Comparison of ENCODE assay signal across 8 cellular contexts in genomic region chr11:72793452-72794367, GRCh38. TPM values are rescaled to one million over a fixed set of nuclear protein-coding genes. Genes with fewer than 3 reads are reported as not detected.
DNase-seq lines count a peak whose midpoint lies in the region; ATAC-seq and TF ChIP-seq lines count a peak whose summit lies in the region.

TSS of gene STARD10 (minus strand) at chr11:72794047. CDS start at chr11:72781181, 12,866 bp downstream.

- POLR2A ChIA-PET in RWPE1 (lab: Yijun Ruan, JAX; ENCODE audit: low non-redundant PET): interaction anchor here (1.3 kb wide), 1 partner anchor 11 kb away, joined by 4 read pairs; no protein-coding TSS in a partner anchor
- POLR2A ChIA-PET in naive thymus-derived CD8-positive, alpha-beta T cell (lab: Charles Lee): interaction anchor here (0.5 to 4.0 kb wide), 12 partner anchors 9 to 596 kb away, joined by 3 to 41 read pairs (median 6); partner anchors contain the start of genes ARAP1, ATG16L2 and FCHSD2

- intact Hi-C loops in activated T-helper 2 cell treated with anti-CD3 and anti-CD28 coated beads, Interferon-gamma antibody, Interleukin-2, Interleukin-4, amounts not matched to agents 10 μg/mL and 5 μg/mL and 100 μg/mL, durations not matched to agents 14 hours and 24 hours and 36 hours (cut with micrococcal nuclease): loop anchor here (1.0 kb wide), 2 partner anchors 20 to 71 kb away; no protein-coding TSS in a partner anchor

- ATAC-seq in naive thymus-derived CD8-positive, alpha-beta T cell: peak; percentile 91

- H3K4me3 ChIP-seq in LNCaP clone FGC (ENCODE audit: low read depth, low read length) (peak within 1 kb of the TSS; percentile 71), fibroblast of mammary gland (ENCODE audit: control insufficient read depth, low read depth, low read length) (peak within 1 kb of the TSS; percentile 76)

- peaks cover 21% of the 10 kb centered on the region for H3K4me1 Mint-ChIP-seq in activated T-helper 2 cell treated with anti-CD3 and anti-CD28 coated beads, Interferon-gamma antibody, Interleukin-2, Interleukin-4, amounts not matched to agents 10 μg/mL and 5 μg/mL and 100 μg/mL, durations not matched to agents 14 hours and 24 hours and 36 hours (ENCODE audit: low read depth)
- H3K4me1 Mint-ChIP-seq in naive thymus-derived CD8-positive, alpha-beta T cell: peaks cover 9 to 36% (median 29%) of the 10 kb centered on the region in 4 donors

- peak within 1 kb of the TSS; percentile 100 for H3K27ac Mint-ChIP-seq in activated T-helper 2 cell treated with anti-CD3 and anti-CD28 coated beads, Interferon-gamma antibody, Interleukin-2, Interleukin-4, amounts not matched to agents 10 μg/mL and 5 μg/mL and 100 μg/mL, durations not matched to agents 14 hours and 24 hours and 36 hours
- H3K27ac Mint-ChIP-seq in naive thymus-derived CD8-positive, alpha-beta T cell: peak within 1 kb of the TSS; percentile 99 to 100 (median 100)

- H3K9me3 Mint-ChIP-seq in activated T-helper 2 cell treated with anti-CD3 and anti-CD28 coated beads, Interferon-gamma antibody, Interleukin-2, Interleukin-4, amounts not matched to agents 10 μg/mL and 5 μg/mL and 100 μg/mL, durations not matched to agents 14 hours and 24 hours and 36 hours: no peaks in the 10 kb centered on the region
- no peaks in the 10 kb centered on the region for H3K9me3 Mint-ChIP-seq in naive thymus-derived CD8-positive, alpha-beta T cell

- no peaks in the 10 kb centered on the region for H3K27me3 Mint-ChIP-seq in activated T-helper 2 cell treated with anti-CD3 and anti-CD28 coated beads, Interferon-gamma antibody, Interleukin-2, Interleukin-4, amounts not matched to agents 10 μg/mL and 5 μg/mL and 100 μg/mL, durations not matched to agents 14 hours and 24 hours and 36 hours (ENCODE audit: low read depth)
- no peaks in the 10 kb centered on the region for H3K27me3 Mint-ChIP-seq in naive thymus-derived CD8-positive, alpha-beta T cell

- H3K36me3 Mint-ChIP-seq in activated T-helper 2 cell treated with anti-CD3 and anti-CD28 coated beads, Interferon-gamma antibody, Interleukin-2, Interleukin-4, amounts not matched to agents 10 μg/mL and 5 μg/mL and 100 μg/mL, durations not matched to agents 14 hours and 24 hours and 36 hours (ENCODE audit: low read depth): no peaks in the 10 kb centered on the region
- H3K36me3 Mint-ChIP-seq in naive thymus-derived CD8-positive, alpha-beta T cell: no peaks in the 10 kb centered on the region

- H3K27ac ChIP-seq in RWPE1: peak within 1 kb of the TSS; percentile 88

- peak; percentile 98 for DNase-seq in ELF-1 (ENCODE audit: low read depth, low spot score)
- peak; percentile 91 for DNase-seq in GOT3 (lab: John Stamatoyannopoulos, UW)
- peak; percentile 73 for DNase-seq in LNCaP clone FGC (ENCODE audit: low read depth)
- peak; percentile 98 for DNase-seq in RWPE1 (ENCODE audit: low spot score)
- DNase-seq in activated T-helper 2 cell treated with anti-CD3 and anti-CD28 coated beads, Interferon-gamma antibody, Interleukin-2, Interleukin-4, amounts not matched to agents 10 μg/mL and 5 μg/mL and 100 μg/mL, durations not matched to agents 14 hours and 24 hours and 36 hours (ENCODE audit: low spot score): peak; percentile 93
- peak; percentile 92 for DNase-seq in fibroblast of mammary gland (ENCODE audit: low read depth)
- peak; percentile 87 to 99 (median 96) for DNase-seq in naive thymus-derived CD8-positive, alpha-beta T cell
- peak; percentile 91 for DNase-seq in stimulated activated naive CD4-positive, alpha-beta T cell treated with Interleukin-2 at 50 U/mL for 16 hours (lab: John Stamatoyannopoulos, UW)

- CTCF ChIA-PET in RWPE1 (lab: Yijun Ruan, JAX): interaction anchor here (0.6 to 3.4 kb wide), 17 partner anchors 11 to 433 kb away, joined by 3 to 26 read pairs (median 3); no protein-coding TSS in a partner anchor

- peak within 1 kb of the TSS; percentile 96 for H3K4me3 Mint-ChIP-seq in activated T-helper 2 cell treated with anti-CD3 and anti-CD28 coated beads, Interferon-gamma antibody, Interleukin-2, Interleukin-4, amounts not matched to agents 10 μg/mL and 5 μg/mL and 100 μg/mL, durations not matched to agents 14 hours and 24 hours and 36 hours (ENCODE audit: low read depth)
- H3K4me3 Mint-ChIP-seq in naive thymus-derived CD8-positive, alpha-beta T cell: peak within 1 kb of the TSS; percentile 92 to 100 (median 98)

- TF ChIP-seq CTCF in LNCaP clone FGC (IDR thresholded peaks at IDR 0.05; ENCODE audit: control insufficient read depth, extremely low read depth, insufficient read depth): peak; percentile 60
- TF ChIP-seq CTCF in RWPE1 (conservative IDR thresholded peaks at IDR 0.05; ENCODE audit: low read depth): peak; percentile 97
- peak; percentile 62 for TF ChIP-seq CTCF in fibroblast of mammary gland (conservative IDR thresholded peaks at IDR 0.05; ENCODE audit: control insufficient read depth, insufficient read depth, low read depth, low read length)

RNA-seq across cellular contexts. Expression of gene STARD10, which starts in this region (rescaled TPM):
- 10.7 and 16.0 TPM in 2 replicates for total RNA-seq in activated T-helper 2 cell treated with anti-CD3 and anti-CD28 coated beads, Interferon-gamma antibody, Interleukin-2, Interleukin-4, amounts not matched to agents 10 μg/mL and 5 μg/mL and 100 μg/mL, durations not matched to agents 14 hours and 24 hours and 36 hours
- total RNA-seq in naive thymus-derived CD8-positive, alpha-beta T cell: 10 to 100 TPM; 11.8 to 15.6 TPM
- polyA plus RNA-seq in naive thymus-derived CD8-positive, alpha-beta T cell: 10 to 100 TPM; 13.5 to 16.3 (median 14.9) TPM

Comparison
In these comparisons a context has a peak if more than half of its experiments do, and no peak if none do; other contexts are left out.
1. Peak in every context shown above with its lines: DNase-seq, ATAC-seq, H3K4me3 ChIP-seq and H3K27ac ChIP-seq.